Comparison of ENCODE assay signal across 1 cellular context in genomic region chr10:114458955-114459354, GRCh38.
A peak's percentile ranks its signal among the peaks of the same experiment; 100 is the strongest.
TF ChIP-seq lines count a peak whose summit lies in the region.

No MANE protein-coding gene starts in this region.

TF ChIP-seq in HCT116, 20 proteins besides CTCF, POLR2A, EP300 and RAD21 (continued from another document):
- 0 out of 2 replicates have a peak, but pooled peaks have one; percentile 14 for TF ChIP-seq SRF (IDR thresholded peaks at IDR 0.05; ENCODE audit: low read depth)
